Comparison of ENCODE assay signal across 28 cellular contexts in genomic region chrX:105483011-105483410, GRCh38.
DNase-seq lines count a peak whose midpoint lies in the region; ATAC-seq, FAIRE-seq and TF ChIP-seq lines count a peak whose summit lies in the region.
"Had no signal": no experiment of that assay in that cellular context is flagged by ENCODE, and none has a peak within 500 bp of the region (broad histone marks: within the 10 kb centered on the region; RNA-seq: fewer than 3 reads in every experiment).

No MANE protein-coding gene starts in this region.

- TF ChIP-seq CTCF in RWPE2 (IDR thresholded peaks at IDR 0.05; ENCODE audit: poor library complexity, severe bottlenecking) (no peak), lower lobe of right lung (IDR thresholded peaks at IDR 0.05) (no peak)

- intact Hi-C loops in lower lobe of right lung (cut with DNase I): no loop called here

- H3K4me3 ChIP-seq in RWPE2 (ENCODE audit: severe bottlenecking) (no peak overlapping the region), lower lobe of right lung (no peak overlapping the region)
- H3K4me3 ChIP-seq: uterus had no signal

- peak; percentile 8 for DNase-seq in ELR (ENCODE audit: low read depth)
- peak; percentile 20 for DNase-seq in RWPE2 (ENCODE audit: low spot score)
- peak; percentile 49 for DNase-seq in epithelial cell of prostate (ENCODE audit: low read depth, low spot score)
- DNase-seq in lung microvascular endothelial cell (ENCODE audit: low read depth in 2 of 2): peak; percentile 0 to 74
- no peak for DNase-seq in lower lobe of right lung
- DNase-seq in urothelium cell line (ENCODE audit: low spot score): no peak
- no peak for DNase-seq in NCI-H1694 (lab: John Stamatoyannopoulos, UW)
- DNase-seq: ACHN; activated T-cell treated with anti-CD3 and anti-CD28 coated beads, Interleukin-2, amount 50 U/mL, for 1 hour; amniotic stem cell; C1 segment of cervical spinal cord; Calu3; EL; glutamatergic neuron; NCI-H146; NCI-H2171 treated with DMSO at 0.1 percent for 48 hours; NCI-H69; nephron progenitor cell; posterior cingulate gyrus; SIG-M5; small intestine; stimulated activated CD4-positive, alpha-beta T cell treated with anti-CD3 and anti-CD28 coated beads, Interleukin-2, amount 100 ng/mL, for 24 hours; uterus had no signal

- H3K9me3 ChIP-seq in RWPE2 (ENCODE audit: severe bottlenecking) (no peaks in the 10 kb centered on the region), lower lobe of right lung (no peaks in the 10 kb centered on the region)
- H3K9me3 ChIP-seq: uterus had no signal

- FAIRE-seq in urothelium cell line (lab: Jason Lieb, UNC): no peak
- FAIRE-seq: H1, small intestine had no signal

- H3K36me3 ChIP-seq in RWPE2 (ENCODE audit: low read depth) (no peaks in the 10 kb centered on the region), lower lobe of right lung (no peaks in the 10 kb centered on the region)
- H3K36me3 ChIP-seq: uterus had no signal

- H3K27ac ChIP-seq in RWPE2 (ENCODE audit: poor library complexity, severe bottlenecking) (peak overlapping the region; percentile 89), epithelial cell of prostate (peak overlapping the region; percentile 93), lower lobe of right lung (no peak overlapping the region)
- H3K27ac ChIP-seq: uterus had no signal

- H3K4me1 ChIP-seq in RWPE2 (ENCODE audit: insufficient read depth, poor library complexity, severe bottlenecking) (peaks cover 13% of the 10 kb centered on the region), lower lobe of right lung (no peaks in the 10 kb centered on the region)
- H3K4me1 ChIP-seq: uterus had no signal

- peak; percentile 95 for ATAC-seq in RWPE2 (ENCODE audit: low read depth)
- ATAC-seq in lower lobe of right lung: no peak
- no peak for ATAC-seq in HG02678 (IDR thresholded peaks at IDR 0.05; ENCODE audit: unreplicated experiment)
- ATAC-seq: activated CD4-positive, CD25-positive, alpha-beta regulatory T cell treated with anti-CD3 and anti-CD28 coated beads, Interleukin-2, amount 50 U/mL, for 24 hours; left lobe of liver; stimulated activated memory B cell treated with anti-CD40 and anti-IgM and Interleukin-4, amounts not matched to agents 10 μg/mL and 1 μg/mL and 100 μg/mL, for 72 hours had no signal

- no peaks in the 10 kb centered on the region for H3K27me3 ChIP-seq in RWPE2 (ENCODE audit: insufficient read depth, poor library complexity, severe bottlenecking)
- H3K27me3 ChIP-seq in lower lobe of right lung (ENCODE audit: low read depth): no peaks in the 10 kb centered on the region
- H3K27me3 ChIP-seq: uterus had no signal

Comparison
In these comparisons a context has a peak if more than half of its experiments do, and no peak if none do; other contexts are left out.
1. DNase-seq: peak in ELR (single experiment), RWPE2 (single experiment), epithelial cell of prostate (single experiment) and lung microvascular endothelial cell (2 of 2); none in lower lobe of right lung (single experiment), urothelium cell line (single experiment) and NCI-H1694 (single experiment).